Comparison of ENCODE assay signal across 1 cellular context in the genomic region with DNA sequence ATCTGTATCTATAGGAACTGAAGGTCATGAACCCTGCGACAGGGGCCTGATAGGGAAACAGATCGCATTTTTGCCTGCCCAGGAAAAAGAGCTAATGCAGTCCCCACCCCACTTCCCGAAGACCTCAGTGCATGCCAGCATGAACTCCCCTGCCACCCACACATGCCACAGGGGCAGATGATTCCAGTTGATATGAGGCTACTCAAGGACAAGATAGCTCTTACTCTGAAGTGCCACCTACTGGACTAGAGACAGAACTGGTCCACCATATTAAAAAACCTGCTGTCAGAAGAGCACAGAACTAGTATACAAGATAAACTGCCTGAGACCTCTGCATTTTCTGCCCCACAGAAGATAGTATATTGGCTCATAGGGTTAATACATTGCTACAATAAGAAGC.
TF ChIP-seq lines count a peak whose summit lies in the region.

No MANE protein-coding gene starts in this region.

TF ChIP-seq in WTC11, 78 proteins besides CTCF, POLR2A, EP300 and RAD21:
- TF ChIP-seq, protein P1, sequence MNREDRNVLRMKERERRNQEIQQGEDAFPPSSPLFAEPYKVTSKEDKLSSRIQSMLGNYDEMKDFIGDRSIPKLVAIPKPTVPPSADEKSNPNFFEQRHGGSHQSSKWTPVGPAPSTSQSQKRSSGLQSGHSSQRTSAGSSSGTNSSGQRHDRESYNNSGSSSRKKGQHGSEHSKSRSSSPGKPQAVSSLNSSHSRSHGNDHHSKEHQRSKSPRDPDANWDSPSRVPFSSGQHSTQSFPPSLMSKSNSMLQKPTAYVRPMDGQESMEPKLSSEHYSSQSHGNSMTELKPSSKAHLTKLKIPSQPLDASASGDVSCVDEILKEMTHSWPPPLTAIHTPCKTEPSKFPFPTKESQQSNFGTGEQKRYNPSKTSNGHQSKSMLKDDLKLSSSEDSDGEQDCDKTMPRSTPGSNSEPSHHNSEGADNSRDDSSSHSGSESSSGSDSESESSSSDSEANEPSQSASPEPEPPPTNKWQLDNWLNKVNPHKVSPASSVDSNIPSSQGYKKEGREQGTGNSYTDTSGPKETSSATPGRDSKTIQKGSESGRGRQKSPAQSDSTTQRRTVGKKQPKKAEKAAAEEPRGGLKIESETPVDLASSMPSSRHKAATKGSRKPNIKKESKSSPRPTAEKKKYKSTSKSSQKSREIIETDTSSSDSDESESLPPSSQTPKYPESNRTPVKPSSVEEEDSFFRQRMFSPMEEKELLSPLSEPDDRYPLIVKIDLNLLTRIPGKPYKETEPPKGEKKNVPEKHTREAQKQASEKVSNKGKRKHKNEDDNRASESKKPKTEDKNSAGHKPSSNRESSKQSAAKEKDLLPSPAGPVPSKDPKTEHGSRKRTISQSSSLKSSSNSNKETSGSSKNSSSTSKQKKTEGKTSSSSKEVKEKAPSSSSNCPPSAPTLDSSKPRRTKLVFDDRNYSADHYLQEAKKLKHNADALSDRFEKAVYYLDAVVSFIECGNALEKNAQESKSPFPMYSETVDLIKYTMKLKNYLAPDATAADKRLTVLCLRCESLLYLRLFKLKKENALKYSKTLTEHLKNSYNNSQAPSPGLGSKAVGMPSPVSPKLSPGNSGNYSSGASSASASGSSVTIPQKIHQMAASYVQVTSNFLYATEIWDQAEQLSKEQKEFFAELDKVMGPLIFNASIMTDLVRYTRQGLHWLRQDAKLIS (CRISPR knock-in tag; IDR thresholded peaks at IDR 0.05; ENCODE audit: borderline replicate concordance) = no peak
- TF ChIP-seq, protein P2, sequence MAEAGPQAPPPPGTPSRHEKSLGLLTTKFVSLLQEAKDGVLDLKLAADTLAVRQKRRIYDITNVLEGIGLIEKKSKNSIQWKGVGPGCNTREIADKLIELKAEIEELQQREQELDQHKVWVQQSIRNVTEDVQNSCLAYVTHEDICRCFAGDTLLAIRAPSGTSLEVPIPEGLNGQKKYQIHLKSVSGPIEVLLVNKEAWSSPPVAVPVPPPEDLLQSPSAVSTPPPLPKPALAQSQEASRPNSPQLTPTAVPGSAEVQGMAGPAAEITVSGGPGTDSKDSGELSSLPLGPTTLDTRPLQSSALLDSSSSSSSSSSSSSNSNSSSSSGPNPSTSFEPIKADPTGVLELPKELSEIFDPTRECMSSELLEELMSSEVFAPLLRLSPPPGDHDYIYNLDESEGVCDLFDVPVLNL (CRISPR knock-in tag; IDR thresholded peaks at IDR 0.05; ENCODE audit: borderline replicate concordance, low read depth) = no peak
- TF ChIP-seq SOX15 (CRISPR knock-in tag; IDR thresholded peaks at IDR 0.05) = no peak
- TF ChIP-seq ZNF423 (CRISPR knock-in tag; IDR thresholded peaks at IDR 0.05) = no peak
- no peak for TF ChIP-seq NFATC4 (CRISPR knock-in tag; IDR thresholded peaks at IDR 0.05)
- TF ChIP-seq ZNF416 (CRISPR knock-in tag; IDR thresholded peaks at IDR 0.05) = no peak
- TF ChIP-seq, protein P3, sequence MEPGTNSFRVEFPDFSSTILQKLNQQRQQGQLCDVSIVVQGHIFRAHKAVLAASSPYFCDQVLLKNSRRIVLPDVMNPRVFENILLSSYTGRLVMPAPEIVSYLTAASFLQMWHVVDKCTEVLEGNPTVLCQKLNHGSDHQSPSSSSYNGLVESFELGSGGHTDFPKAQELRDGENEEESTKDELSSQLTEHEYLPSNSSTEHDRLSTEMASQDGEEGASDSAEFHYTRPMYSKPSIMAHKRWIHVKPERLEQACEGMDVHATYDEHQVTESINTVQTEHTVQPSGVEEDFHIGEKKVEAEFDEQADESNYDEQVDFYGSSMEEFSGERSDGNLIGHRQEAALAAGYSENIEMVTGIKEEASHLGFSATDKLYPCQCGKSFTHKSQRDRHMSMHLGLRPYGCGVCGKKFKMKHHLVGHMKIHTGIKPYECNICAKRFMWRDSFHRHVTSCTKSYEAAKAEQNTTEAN (CRISPR knock-in tag; IDR thresholded peaks at IDR 0.05) = no peak
- TF ChIP-seq, protein P4, sequence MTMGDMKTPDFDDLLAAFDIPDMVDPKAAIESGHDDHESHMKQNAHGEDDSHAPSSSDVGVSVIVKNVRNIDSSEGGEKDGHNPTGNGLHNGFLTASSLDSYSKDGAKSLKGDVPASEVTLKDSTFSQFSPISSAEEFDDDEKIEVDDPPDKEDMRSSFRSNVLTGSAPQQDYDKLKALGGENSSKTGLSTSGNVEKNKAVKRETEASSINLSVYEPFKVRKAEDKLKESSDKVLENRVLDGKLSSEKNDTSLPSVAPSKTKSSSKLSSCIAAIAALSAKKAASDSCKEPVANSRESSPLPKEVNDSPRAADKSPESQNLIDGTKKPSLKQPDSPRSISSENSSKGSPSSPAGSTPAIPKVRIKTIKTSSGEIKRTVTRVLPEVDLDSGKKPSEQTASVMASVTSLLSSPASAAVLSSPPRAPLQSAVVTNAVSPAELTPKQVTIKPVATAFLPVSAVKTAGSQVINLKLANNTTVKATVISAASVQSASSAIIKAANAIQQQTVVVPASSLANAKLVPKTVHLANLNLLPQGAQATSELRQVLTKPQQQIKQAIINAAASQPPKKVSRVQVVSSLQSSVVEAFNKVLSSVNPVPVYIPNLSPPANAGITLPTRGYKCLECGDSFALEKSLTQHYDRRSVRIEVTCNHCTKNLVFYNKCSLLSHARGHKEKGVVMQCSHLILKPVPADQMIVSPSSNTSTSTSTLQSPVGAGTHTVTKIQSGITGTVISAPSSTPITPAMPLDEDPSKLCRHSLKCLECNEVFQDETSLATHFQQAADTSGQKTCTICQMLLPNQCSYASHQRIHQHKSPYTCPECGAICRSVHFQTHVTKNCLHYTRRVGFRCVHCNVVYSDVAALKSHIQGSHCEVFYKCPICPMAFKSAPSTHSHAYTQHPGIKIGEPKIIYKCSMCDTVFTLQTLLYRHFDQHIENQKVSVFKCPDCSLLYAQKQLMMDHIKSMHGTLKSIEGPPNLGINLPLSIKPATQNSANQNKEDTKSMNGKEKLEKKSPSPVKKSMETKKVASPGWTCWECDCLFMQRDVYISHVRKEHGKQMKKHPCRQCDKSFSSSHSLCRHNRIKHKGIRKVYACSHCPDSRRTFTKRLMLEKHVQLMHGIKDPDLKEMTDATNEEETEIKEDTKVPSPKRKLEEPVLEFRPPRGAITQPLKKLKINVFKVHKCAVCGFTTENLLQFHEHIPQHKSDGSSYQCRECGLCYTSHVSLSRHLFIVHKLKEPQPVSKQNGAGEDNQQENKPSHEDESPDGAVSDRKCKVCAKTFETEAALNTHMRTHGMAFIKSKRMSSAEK (CRISPR knock-in tag; IDR thresholded peaks at IDR 0.05; ENCODE audit: borderline replicate concordance) = no peak
- TF ChIP-seq, protein P5, sequence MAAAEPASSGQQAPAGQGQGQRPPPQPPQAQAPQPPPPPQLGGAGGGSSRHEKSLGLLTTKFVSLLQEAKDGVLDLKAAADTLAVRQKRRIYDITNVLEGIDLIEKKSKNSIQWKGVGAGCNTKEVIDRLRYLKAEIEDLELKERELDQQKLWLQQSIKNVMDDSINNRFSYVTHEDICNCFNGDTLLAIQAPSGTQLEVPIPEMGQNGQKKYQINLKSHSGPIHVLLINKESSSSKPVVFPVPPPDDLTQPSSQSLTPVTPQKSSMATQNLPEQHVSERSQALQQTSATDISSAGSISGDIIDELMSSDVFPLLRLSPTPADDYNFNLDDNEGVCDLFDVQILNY (CRISPR knock-in tag; IDR thresholded peaks at IDR 0.05) = no peak
- TF ChIP-seq, protein P6, sequence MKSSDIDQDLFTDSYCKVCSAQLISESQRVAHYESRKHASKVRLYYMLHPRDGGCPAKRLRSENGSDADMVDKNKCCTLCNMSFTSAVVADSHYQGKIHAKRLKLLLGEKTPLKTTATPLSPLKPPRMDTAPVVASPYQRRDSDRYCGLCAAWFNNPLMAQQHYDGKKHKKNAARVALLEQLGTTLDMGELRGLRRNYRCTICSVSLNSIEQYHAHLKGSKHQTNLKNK (CRISPR knock-in tag; IDR thresholded peaks at IDR 0.05) = no peak
- no peak for TF ChIP-seq NR3C1 (CRISPR knock-in tag; conservative IDR thresholded peaks at IDR 0.05; ENCODE audit: low read depth)
